ENCODE assay signal across 16 cellular contexts in the genomic region with DNA sequence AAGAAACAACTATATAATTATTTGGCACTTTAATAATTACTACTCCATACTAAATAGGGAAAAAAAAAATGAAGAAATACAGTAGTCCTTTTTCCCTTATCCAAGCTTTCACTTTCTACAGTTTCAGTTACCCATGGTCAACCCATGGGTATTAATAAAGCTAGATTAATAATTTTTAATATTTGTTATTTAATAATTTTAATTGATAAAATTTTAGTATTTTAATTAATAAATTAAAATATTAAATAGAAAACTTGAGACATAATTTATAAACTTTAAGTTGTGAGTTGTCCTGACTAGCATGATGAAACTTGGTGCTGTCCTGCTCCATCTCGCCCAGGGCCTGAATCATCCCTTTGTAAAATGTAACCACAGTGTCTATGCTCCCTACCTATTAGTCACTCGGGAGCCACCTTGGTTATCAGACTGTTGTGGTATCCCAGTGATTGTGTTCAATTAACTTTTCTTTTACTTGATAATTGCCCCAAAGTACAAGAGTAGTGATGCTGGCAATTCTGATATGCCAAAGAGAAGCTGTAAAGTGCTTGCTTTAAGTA.
DNase-seq lines count a peak whose midpoint lies in the region; ATAC-seq and TF ChIP-seq lines count a peak whose summit lies in the region.
"Had no signal": no experiment of that assay in that cellular context is flagged by ENCODE, and none has a peak within 500 bp of the region (broad histone marks: within the 10 kb centered on the region; RNA-seq: fewer than 3 reads in every experiment).

No MANE protein-coding gene starts in this region.

- TF ChIP-seq CTCF in epithelial cell of esophagus (IDR thresholded peaks at IDR 0.05; ENCODE audit: insufficient read depth, low read depth, low read length, missing control alignments): no peak

- ATAC-seq in HG03460 (IDR thresholded peaks at IDR 0.05; ENCODE audit: unreplicated experiment) (no peak), GM18517 (IDR thresholded peaks at IDR 0.05; ENCODE audit: unreplicated experiment) (no peak)
- ATAC-seq: activated naive CD4-positive, alpha-beta T cell treated with anti-CD3 and anti-CD28 coated beads, Interleukin-2, amount 50 U/mL, for 72 hours; heart left ventricle; left colon had no signal

- no peak overlapping the region for H3K4me3 ChIP-seq in epithelial cell of esophagus (ENCODE audit: low read length)
- H3K4me3 ChIP-seq: heart left ventricle had no signal

- DNase-seq in ELR (ENCODE audit: low read depth) (peak; percentile 83), NCI-H226 (peak; percentile 50), epithelial cell of esophagus (ENCODE audit: low read depth) (peak; percentile 95), myocyte (ENCODE audit: low read depth) (peak; percentile 15), SIG-M5 treated with dmso at 0.1 percent for 504 hours (lab: John Stamatoyannopoulos, UW; ENCODE audit: unreplicated experiment) (no peak)
- DNase-seq in activated CD4-positive, alpha-beta T cell treated with anti-CD3 and anti-CD28 coated beads, Interleukin-2, amount 50 U/mL, for 4 hours: no peak
- DNase-seq: activated CD4-positive, alpha-beta T cell treated with anti-CD3 and anti-CD28 coated beads for 4 hours; activated T-cell treated with anti-CD3 and anti-CD28 coated beads for 4 hours; central memory CD4-positive, alpha-beta T cell; heart left ventricle; left colon; NCI-H2029; NCI-H774 had no signal

Comparison
In these comparisons a context has a peak if more than half of its experiments do, and no peak if none do; other contexts are left out.
1. DNase-seq: peak in ELR (single experiment), NCI-H226 (single experiment), epithelial cell of esophagus (single experiment) and myocyte (single experiment); none in SIG-M5 treated with dmso at 0.1 percent for 504 hours (single experiment) and activated CD4-positive, alpha-beta T cell treated with anti-CD3 and anti-CD28 coated beads, Interleukin-2, amount 50 U/mL, for 4 hours (0 of 2).